In genomic region chr12:26989873-26990272, GRCh38 we compare ENCODE assay signal across 24 cellular contexts.
"Had no signal": no experiment of that assay in that cellular context is flagged by ENCODE, and none has a peak within 500 bp of the region (broad histone marks: within the 10 kb centered on the region; RNA-seq: fewer than 3 reads in every experiment).

No MANE protein-coding gene starts in this region.

- H3K4me1 ChIP-seq: colonic mucosa, parathyroid adenoma, prostate gland, testis had no signal

- H3K27me3 ChIP-seq: colonic mucosa, heart left ventricle, spleen, testis, tibial nerve had no signal

- H3K4me3 ChIP-seq: colonic mucosa, heart left ventricle, lower lobe of right lung, prostate gland, spleen, testis, tibial nerve had no signal

- H3K27ac ChIP-seq: colonic mucosa, heart left ventricle, lower lobe of right lung, parathyroid adenoma, prostate gland, spleen, testis, tibial nerve had no signal

- ATAC-seq: esophagus mucosa; left lobe of liver; lower lobe of right lung; sciatic nerve; stimulated activated naive B cell treated with anti-CD40 and anti-IgM and Interleukin-4, amounts not matched to agents 10 μg/mL and 1 μg/mL and 100 μg/mL, for 72 hours; stimulated activated naive CD8-positive, alpha-beta T cell treated with anti-CD3 and anti-CD28 coated beads, Interleukin-15, amount 100 ng/mL, for 72 hours had no signal

- H3K36me3 ChIP-seq: colonic mucosa, prostate gland had no signal

- H3K4me3 Mint-ChIP-seq: memory B cell; naive B cell; nephron; stimulated activated naive B cell treated with anti-CD40 and anti-IgM and Interleukin-4, amounts not matched to agents 10 μg/mL and 1 μg/mL and 100 μg/mL, for 72 hours; stimulated activated naive CD8-positive, alpha-beta T cell treated with anti-CD3 and anti-CD28 coated beads, Interleukin-15, amount 100 ng/mL, for 72 hours had no signal

- H3K27me3 Mint-ChIP-seq: memory B cell; naive B cell; stimulated activated naive B cell treated with anti-CD40 and anti-IgM and Interleukin-4, amounts not matched to agents 10 μg/mL and 1 μg/mL and 100 μg/mL, for 72 hours; stimulated activated naive CD8-positive, alpha-beta T cell treated with anti-CD3 and anti-CD28 coated beads, Interleukin-15, amount 100 ng/mL, for 72 hours had no signal

- H3K9me3 ChIP-seq: colonic mucosa, heart left ventricle, lower lobe of right lung, prostate gland, spleen, testis, tibial nerve had no signal

- H3K4me1 Mint-ChIP-seq: memory B cell; nephron; stimulated activated naive B cell treated with anti-CD40 and anti-IgM and Interleukin-4, amounts not matched to agents 10 μg/mL and 1 μg/mL and 100 μg/mL, for 72 hours; stimulated activated naive CD8-positive, alpha-beta T cell treated with anti-CD3 and anti-CD28 coated beads, Interleukin-15, amount 100 ng/mL, for 72 hours had no signal

- H3K9me3 Mint-ChIP-seq: naive B cell; nephron; stimulated activated naive CD8-positive, alpha-beta T cell treated with anti-CD3 and anti-CD28 coated beads, Interleukin-15, amount 100 ng/mL, for 72 hours had no signal

- DNase-seq: colonic mucosa; dermis blood vessel endothelial cell; effector CD8-positive, alpha-beta T cell; heart left ventricle; hypothalamus; kidney glomerular epithelial cell; lower lobe of right lung; midbrain; naive B cell; spleen; stimulated activated CD4-positive, alpha-beta T cell treated with anti-CD3 and anti-CD28 coated beads, Interleukin-15, amount 100 ng/mL, for 24 hours; stimulated activated CD4-positive, alpha-beta T cell treated with anti-CD3 and anti-CD28 coated beads, Interleukin-1b, Interleukin-23, amount 100 ng/mL, for 48 hours; stimulated activated CD4-positive, alpha-beta T cell treated with anti-CD3 and anti-CD28 coated beads, Interleukin-4, amount 100 ng/mL, for 24 hours; stimulated activated naive B cell treated with anti-CD40 and anti-IgM and Interleukin-4, amounts not matched to agents 10 μg/mL and 1 μg/mL and 100 μg/mL, for 72 hours; stimulated activated naive CD8-positive, alpha-beta T cell treated with anti-CD3 and anti-CD28 coated beads, Interleukin-15, amount 100 ng/mL, for 72 hours; testis had no signal

- H3K27ac Mint-ChIP-seq: memory B cell; stimulated activated naive B cell treated with anti-CD40 and anti-IgM and Interleukin-4, amounts not matched to agents 10 μg/mL and 1 μg/mL and 100 μg/mL, for 72 hours; stimulated activated naive CD8-positive, alpha-beta T cell treated with anti-CD3 and anti-CD28 coated beads, Interleukin-15, amount 100 ng/mL, for 72 hours had no signal
